24 cellular contexts compared by ENCODE assay signal in the genomic region with DNA sequence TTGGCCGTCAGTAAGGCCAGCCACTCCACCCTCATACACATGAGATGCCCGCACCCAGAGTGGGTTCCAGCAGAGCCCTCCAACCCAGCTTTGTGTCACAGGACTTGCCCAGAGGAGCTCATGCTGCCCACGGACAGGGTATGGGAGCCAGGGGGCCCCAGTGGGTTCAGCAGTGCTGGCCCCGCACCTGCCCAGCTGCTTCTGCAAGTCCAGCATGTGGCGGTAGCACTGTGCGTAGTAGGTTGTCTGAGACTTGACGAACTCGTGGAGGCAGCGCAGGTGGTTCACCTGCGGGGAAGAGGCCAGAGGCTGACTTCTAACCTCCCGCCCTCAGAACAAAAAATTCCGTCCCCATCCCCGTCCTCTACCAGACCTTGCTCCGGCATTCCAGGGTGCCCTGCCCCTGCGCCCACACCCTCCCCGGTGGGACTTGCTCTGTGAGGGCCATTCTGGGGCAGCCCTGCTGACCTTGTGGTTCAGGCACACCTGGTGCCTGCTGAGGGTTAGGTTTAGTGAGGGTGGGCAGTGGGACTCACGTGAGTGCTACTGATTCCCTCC.
"Had no signal": no experiment of that assay in that cellular context is flagged by ENCODE, and none has a peak within 500 bp of the region (broad histone marks: within the 10 kb centered on the region; RNA-seq: fewer than 3 reads in every experiment).

No MANE protein-coding gene starts in this region.

- H3K4me2 ChIP-seq: smooth muscle cell had no signal

- H3K27ac ChIP-seq: coronary artery, epithelial cell of prostate, heart left ventricle, sigmoid colon, testis, upper lobe of left lung had no signal

- H3K27ac Mint-ChIP-seq: activated CD4-positive, alpha-beta memory T cell treated with anti-CD3 and anti-CD28 coated beads for 36 hours; activated naive CD4-positive, alpha-beta T cell treated with anti-CD3 and anti-CD28 coated beads for 36 hours; activated naive CD8-positive, alpha-beta T cell treated with anti-CD3 and anti-CD28 coated beads, Interleukin-2, amount 10 ng/mL, durations not matched to agents 7 days and 5 days; activated T-cell treated with anti-CD3 and anti-CD28 coated beads, Interleukin-2, amount 50 U/mL, for 72 hours; T-helper 1 cell treated with Interleukin-12 subunit alpha and Interleukin-12 subunit beta and Interleukin-4 antibody, amounts not matched to agents 30 μg/mL and 1 μg/mL, for 36 hours had no signal

- DNase-seq: activated CD4-positive, alpha-beta memory T cell treated with anti-CD3 and anti-CD28 coated beads for 36 hours; activated CD4-positive, alpha-beta T cell treated with anti-CD3 and anti-CD28 coated beads for 48 hours; activated effector memory CD4-positive, alpha-beta T cell treated with Interleukin-2 at 50 U/mL for 16 hours; activated naive CD4-positive, alpha-beta T cell treated with anti-CD3 and anti-CD28 coated beads for 36 hours; activated naive CD8-positive, alpha-beta T cell treated with anti-CD3 and anti-CD28 coated beads, Interleukin-2, amount 10 ng/mL, durations not matched to agents 7 days and 5 days; activated T-cell treated with anti-CD3 and anti-CD28 coated beads, Interleukin-2, amount 50 U/mL, for 72 hours; amniotic stem cell; cerebellar nuclear complex; naive thymus-derived CD4-positive, alpha-beta T cell; retina; sigmoid colon; stimulated activated CD4-positive, alpha-beta T cell treated with anti-CD3 and anti-CD28 coated beads, Interleukin-15, amount 100 ng/mL, for 24 hours; stimulated activated naive CD4-positive, alpha-beta T cell; T1000; testis had no signal

- H3K27me3 ChIP-seq: heart left ventricle, sigmoid colon, testis, upper lobe of left lung had no signal

- H3K27me3 Mint-ChIP-seq: activated CD4-positive, alpha-beta memory T cell treated with anti-CD3 and anti-CD28 coated beads for 36 hours; activated naive CD8-positive, alpha-beta T cell treated with anti-CD3 and anti-CD28 coated beads, Interleukin-2, amount 10 ng/mL, durations not matched to agents 7 days and 5 days; naive thymus-derived CD4-positive, alpha-beta T cell had no signal

- H3K4me3 ChIP-seq: coronary artery, heart left ventricle, lung, sigmoid colon, smooth muscle cell, testis, upper lobe of left lung had no signal

- ATAC-seq: activated T-cell treated with anti-CD3 and anti-CD28 coated beads, Interleukin-2, amount 50 U/mL, for 72 hours; heart left ventricle; left lobe of liver; naive thymus-derived CD4-positive, alpha-beta T cell had no signal

- H3K4me3 Mint-ChIP-seq: activated CD4-positive, alpha-beta memory T cell treated with anti-CD3 and anti-CD28 coated beads for 36 hours; activated naive CD4-positive, alpha-beta T cell treated with anti-CD3 and anti-CD28 coated beads for 36 hours; activated naive CD8-positive, alpha-beta T cell treated with anti-CD3 and anti-CD28 coated beads, Interleukin-2, amount 10 ng/mL, durations not matched to agents 7 days and 5 days; activated T-cell treated with anti-CD3 and anti-CD28 coated beads, Interleukin-2, amount 50 U/mL, for 72 hours; naive thymus-derived CD4-positive, alpha-beta T cell; neural crest cell; T-helper 1 cell treated with Interleukin-12 subunit alpha and Interleukin-12 subunit beta and Interleukin-4 antibody, amounts not matched to agents 30 μg/mL and 1 μg/mL, for 36 hours had no signal

- H3K9me3 Mint-ChIP-seq: activated CD4-positive, alpha-beta memory T cell treated with anti-CD3 and anti-CD28 coated beads for 36 hours; activated naive CD4-positive, alpha-beta T cell treated with anti-CD3 and anti-CD28 coated beads for 36 hours; activated naive CD8-positive, alpha-beta T cell treated with anti-CD3 and anti-CD28 coated beads, Interleukin-2, amount 10 ng/mL, durations not matched to agents 7 days and 5 days; activated T-cell treated with anti-CD3 and anti-CD28 coated beads, Interleukin-2, amount 50 U/mL, for 72 hours; naive thymus-derived CD4-positive, alpha-beta T cell; neural crest cell; T-helper 1 cell treated with Interleukin-12 subunit alpha and Interleukin-12 subunit beta and Interleukin-4 antibody, amounts not matched to agents 30 μg/mL and 1 μg/mL, for 36 hours had no signal

- H3K9me3 ChIP-seq: heart left ventricle, sigmoid colon, testis, upper lobe of left lung had no signal
